17 cellular contexts compared by ENCODE assay signal in the genomic region with DNA sequence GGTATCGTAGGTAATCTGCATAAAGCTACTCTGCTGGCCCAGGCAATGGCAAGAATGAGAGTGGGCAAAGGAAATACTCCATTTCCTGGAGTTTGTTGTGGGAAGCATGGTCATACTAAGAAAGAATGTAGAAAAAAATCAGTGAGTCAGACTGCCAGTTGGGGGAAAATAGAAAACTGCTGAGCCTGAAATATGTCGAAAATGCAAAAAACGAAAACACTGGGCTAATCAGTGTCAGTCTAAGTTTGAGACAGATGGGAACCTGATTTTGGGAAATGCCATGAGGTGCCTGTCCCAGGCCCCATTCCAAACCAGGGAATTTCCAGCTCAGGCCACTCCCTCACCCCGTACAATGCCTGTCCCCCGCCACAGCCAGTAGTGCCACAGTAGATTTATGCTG.
DNase-seq lines count a peak whose midpoint lies in the region; ATAC-seq and TF ChIP-seq lines count a peak whose summit lies in the region.
"Had no signal": no experiment of that assay in that cellular context is flagged by ENCODE, and none has a peak within 500 bp of the region (broad histone marks: within the 10 kb centered on the region; RNA-seq: fewer than 3 reads in every experiment).

No MANE protein-coding gene starts in this region.

- no peaks in the 10 kb centered on the region; the same call in 1 of the 2 replicates for H3K9me3 ChIP-seq in SJSA1 (replicated peaks)
- no peaks in the 10 kb centered on the region for H3K9me3 ChIP-seq in upper lobe of right lung
- H3K9me3 ChIP-seq: heart left ventricle, right atrium auricular region, uterus had no signal

- no peak for ATAC-seq in upper lobe of right lung
- ATAC-seq: activated T-helper 17 cell treated with anti-CD3 and anti-CD28 coated beads, Interleukin-2, amount 50 U/mL, for 72 hours; HCT116; heart left ventricle; left colon; stimulated activated naive B cell treated with anti-CD40 and anti-IgM and Interleukin-4, amounts not matched to agents 10 μg/mL and 1 μg/mL and 100 μg/mL, for 72 hours had no signal

- H3K4me3 Mint-ChIP-seq in activated naive CD4-positive, alpha-beta T cell treated with anti-CD3 and anti-CD28 coated beads for 36 hours: no peak overlapping the region
- H3K4me3 Mint-ChIP-seq: activated T-helper 17 cell treated with anti-CD3 and anti-CD28 coated beads, Interleukin-2, amount 50 U/mL, for 72 hours; endodermal cell; nephron; stimulated activated naive B cell treated with anti-CD40 and anti-IgM and Interleukin-4, amounts not matched to agents 10 μg/mL and 1 μg/mL and 100 μg/mL, for 72 hours had no signal

- no peaks in the 10 kb centered on the region for H3K36me3 Mint-ChIP-seq in activated naive CD4-positive, alpha-beta T cell treated with anti-CD3 and anti-CD28 coated beads for 36 hours (ENCODE audit: low read depth)
- H3K36me3 Mint-ChIP-seq: stimulated activated naive B cell treated with anti-CD40 and anti-IgM and Interleukin-4, amounts not matched to agents 10 μg/mL and 1 μg/mL and 100 μg/mL, for 72 hours had no signal

- DNase-seq in GM04504 (ENCODE audit: low read depth): peak; percentile 28
- peak; percentile 85 to 93 for DNase-seq in SJSA1 (ENCODE audit: low read depth in 1 of 2, low spot score in 2 of 2)
- DNase-seq in fibroblast of pulmonary artery (ENCODE audit: low read depth): peak; percentile 55
- no peak for DNase-seq in upper lobe of right lung
- no peak for DNase-seq in NCI-H2029 treated with DMSO at 0.1 percent for 48 hours (lab: John Stamatoyannopoulos, UW)
- DNase-seq in Kasumi-1 (lab: John Stamatoyannopoulos, UW): no peak
- no peak for DNase-seq in activated naive CD4-positive, alpha-beta T cell treated with anti-CD3 and anti-CD28 coated beads for 36 hours
- DNase-seq: endodermal cell; heart left ventricle; left colon; Right ventricle myocardium superior; stimulated activated naive B cell treated with anti-CD40 and anti-IgM and Interleukin-4, amounts not matched to agents 10 μg/mL and 1 μg/mL and 100 μg/mL, for 72 hours; uterus had no signal

- H3K27me3 ChIP-seq in SJSA1 (replicated peaks) (no peaks in the 10 kb centered on the region), upper lobe of right lung (no peaks in the 10 kb centered on the region)
- H3K27me3 ChIP-seq: heart left ventricle, right atrium auricular region, uterus had no signal

- H3K36me3 ChIP-seq in SJSA1: peaks cover 51% of the 10 kb centered on the region
- H3K36me3 ChIP-seq in upper lobe of right lung: no peaks in the 10 kb centered on the region
- H3K36me3 ChIP-seq: heart left ventricle, right atrium auricular region, uterus had no signal

- no peaks in the 10 kb centered on the region for H3K27me3 Mint-ChIP-seq in activated naive CD4-positive, alpha-beta T cell treated with anti-CD3 and anti-CD28 coated beads for 36 hours (ENCODE audit: low read depth)
- H3K27me3 Mint-ChIP-seq: activated T-helper 17 cell treated with anti-CD3 and anti-CD28 coated beads, Interleukin-2, amount 50 U/mL, for 72 hours; stimulated activated naive B cell treated with anti-CD40 and anti-IgM and Interleukin-4, amounts not matched to agents 10 μg/mL and 1 μg/mL and 100 μg/mL, for 72 hours had no signal

- peak overlapping the region; percentile 93 for H3K27ac ChIP-seq in SJSA1
- peak overlapping the region; percentile 3 for H3K27ac ChIP-seq in upper lobe of right lung
- H3K27ac ChIP-seq: heart left ventricle, right atrium auricular region, uterus had no signal

- no peak overlapping the region for H3K27ac Mint-ChIP-seq in activated naive CD4-positive, alpha-beta T cell treated with anti-CD3 and anti-CD28 coated beads for 36 hours
- H3K27ac Mint-ChIP-seq: activated T-helper 17 cell treated with anti-CD3 and anti-CD28 coated beads, Interleukin-2, amount 50 U/mL, for 72 hours; endodermal cell; nephron; stimulated activated naive B cell treated with anti-CD40 and anti-IgM and Interleukin-4, amounts not matched to agents 10 μg/mL and 1 μg/mL and 100 μg/mL, for 72 hours had no signal

- CTCF ChIA-PET in activated naive CD4-positive, alpha-beta T cell treated with anti-CD3 and anti-CD28 coated beads for 36 hours (lab: Charles Lee): no interaction called here

- TF ChIP-seq CTCF in fibroblast of pulmonary artery (IDR thresholded peaks at IDR 0.05; ENCODE audit: low read length, missing control alignments) (no peak), upper lobe of right lung (IDR thresholded peaks at IDR 0.05) (no peak)

- peaks cover 55% of the 10 kb centered on the region for H3K4me1 ChIP-seq in SJSA1 (replicated peaks)
- no peaks in the 10 kb centered on the region for H3K4me1 ChIP-seq in upper lobe of right lung
- H3K4me1 ChIP-seq: heart left ventricle, right atrium auricular region, uterus had no signal

- H3K4me3 ChIP-seq in SJSA1 (peak overlapping the region; percentile 2; the same call in 1 of the 2 replicates), fibroblast of pulmonary artery (replicated peaks; ENCODE audit: low read depth, low read length) (no peak overlapping the region), upper lobe of right lung (no peak overlapping the region)
- H3K4me3 ChIP-seq: heart left ventricle, right atrium auricular region, uterus had no signal

- H3K9me3 Mint-ChIP-seq in activated naive CD4-positive, alpha-beta T cell treated with anti-CD3 and anti-CD28 coated beads for 36 hours: peaks cover 9% of the 10 kb centered on the region

- H3K4me1 Mint-ChIP-seq in activated naive CD4-positive, alpha-beta T cell treated with anti-CD3 and anti-CD28 coated beads for 36 hours (ENCODE audit: low read depth): no peaks in the 10 kb centered on the region
- H3K4me1 Mint-ChIP-seq: activated T-helper 17 cell treated with anti-CD3 and anti-CD28 coated beads, Interleukin-2, amount 50 U/mL, for 72 hours; endodermal cell; nephron; stimulated activated naive B cell treated with anti-CD40 and anti-IgM and Interleukin-4, amounts not matched to agents 10 μg/mL and 1 μg/mL and 100 μg/mL, for 72 hours had no signal

- intact Hi-C loops in upper lobe of right lung (cut with DNase I): no loop called here
- intact Hi-C loops in activated naive CD4-positive, alpha-beta T cell treated with anti-CD3 and anti-CD28 coated beads for 36 hours (cut with micrococcal nuclease): no loop called here

Comparison
In these comparisons a context has a peak if more than half of its experiments do, and no peak if none do; other contexts are left out.
1. DNase-seq: peak in GM04504 (single experiment), SJSA1 (2 of 2) and fibroblast of pulmonary artery (single experiment); none in upper lobe of right lung (single experiment), NCI-H2029 treated with DMSO at 0.1 percent for 48 hours (single experiment), Kasumi-1 (0 of 2) and activated naive CD4-positive, alpha-beta T cell treated with anti-CD3 and anti-CD28 coated beads for 36 hours (single experiment).